ENCODE assay signal across 1 cellular context in the genomic region with DNA sequence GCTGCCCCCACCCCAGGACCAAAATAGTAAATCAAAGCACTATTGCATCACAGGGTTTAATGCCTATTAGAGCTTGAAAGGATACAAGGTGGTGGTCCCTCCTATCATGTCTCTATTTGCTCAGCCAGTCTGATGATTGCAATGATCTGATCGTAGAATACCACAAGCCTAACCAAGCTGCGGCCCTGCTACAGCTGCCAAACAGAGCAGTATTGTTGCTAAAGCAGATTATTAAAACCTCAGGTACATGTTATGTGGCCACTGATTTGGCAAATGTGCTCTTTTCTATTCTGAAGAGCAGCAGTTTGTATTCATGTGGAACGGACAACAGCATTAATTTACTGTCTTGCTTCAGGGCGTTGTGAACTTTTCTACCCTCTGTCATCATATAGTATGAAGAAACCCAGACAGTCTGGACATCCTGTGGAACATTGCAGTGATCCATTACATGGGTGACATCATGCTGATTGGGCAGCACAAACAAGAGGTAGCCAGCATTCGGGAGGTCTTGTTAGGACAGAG.
TF ChIP-seq lines count a peak whose summit lies in the region.

No MANE protein-coding gene starts in this region.

TF ChIP-seq in GM23338, 12 proteins besides CTCF, POLR2A, EP300 and RAD21 (continued from another document):
- TF ChIP-seq, protein P1, sequence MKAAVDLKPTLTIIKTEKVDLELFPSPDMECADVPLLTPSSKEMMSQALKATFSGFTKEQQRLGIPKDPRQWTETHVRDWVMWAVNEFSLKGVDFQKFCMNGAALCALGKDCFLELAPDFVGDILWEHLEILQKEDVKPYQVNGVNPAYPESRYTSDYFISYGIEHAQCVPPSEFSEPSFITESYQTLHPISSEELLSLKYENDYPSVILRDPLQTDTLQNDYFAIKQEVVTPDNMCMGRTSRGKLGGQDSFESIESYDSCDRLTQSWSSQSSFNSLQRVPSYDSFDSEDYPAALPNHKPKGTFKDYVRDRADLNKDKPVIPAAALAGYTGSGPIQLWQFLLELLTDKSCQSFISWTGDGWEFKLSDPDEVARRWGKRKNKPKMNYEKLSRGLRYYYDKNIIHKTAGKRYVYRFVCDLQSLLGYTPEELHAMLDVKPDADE (IDR thresholded peaks at IDR 0.05) = no peak
- TF ChIP-seq NANOG (IDR thresholded peaks at IDR 0.05; ENCODE audit: borderline replicate concordance) = no peak
- TF ChIP-seq, protein P2, sequence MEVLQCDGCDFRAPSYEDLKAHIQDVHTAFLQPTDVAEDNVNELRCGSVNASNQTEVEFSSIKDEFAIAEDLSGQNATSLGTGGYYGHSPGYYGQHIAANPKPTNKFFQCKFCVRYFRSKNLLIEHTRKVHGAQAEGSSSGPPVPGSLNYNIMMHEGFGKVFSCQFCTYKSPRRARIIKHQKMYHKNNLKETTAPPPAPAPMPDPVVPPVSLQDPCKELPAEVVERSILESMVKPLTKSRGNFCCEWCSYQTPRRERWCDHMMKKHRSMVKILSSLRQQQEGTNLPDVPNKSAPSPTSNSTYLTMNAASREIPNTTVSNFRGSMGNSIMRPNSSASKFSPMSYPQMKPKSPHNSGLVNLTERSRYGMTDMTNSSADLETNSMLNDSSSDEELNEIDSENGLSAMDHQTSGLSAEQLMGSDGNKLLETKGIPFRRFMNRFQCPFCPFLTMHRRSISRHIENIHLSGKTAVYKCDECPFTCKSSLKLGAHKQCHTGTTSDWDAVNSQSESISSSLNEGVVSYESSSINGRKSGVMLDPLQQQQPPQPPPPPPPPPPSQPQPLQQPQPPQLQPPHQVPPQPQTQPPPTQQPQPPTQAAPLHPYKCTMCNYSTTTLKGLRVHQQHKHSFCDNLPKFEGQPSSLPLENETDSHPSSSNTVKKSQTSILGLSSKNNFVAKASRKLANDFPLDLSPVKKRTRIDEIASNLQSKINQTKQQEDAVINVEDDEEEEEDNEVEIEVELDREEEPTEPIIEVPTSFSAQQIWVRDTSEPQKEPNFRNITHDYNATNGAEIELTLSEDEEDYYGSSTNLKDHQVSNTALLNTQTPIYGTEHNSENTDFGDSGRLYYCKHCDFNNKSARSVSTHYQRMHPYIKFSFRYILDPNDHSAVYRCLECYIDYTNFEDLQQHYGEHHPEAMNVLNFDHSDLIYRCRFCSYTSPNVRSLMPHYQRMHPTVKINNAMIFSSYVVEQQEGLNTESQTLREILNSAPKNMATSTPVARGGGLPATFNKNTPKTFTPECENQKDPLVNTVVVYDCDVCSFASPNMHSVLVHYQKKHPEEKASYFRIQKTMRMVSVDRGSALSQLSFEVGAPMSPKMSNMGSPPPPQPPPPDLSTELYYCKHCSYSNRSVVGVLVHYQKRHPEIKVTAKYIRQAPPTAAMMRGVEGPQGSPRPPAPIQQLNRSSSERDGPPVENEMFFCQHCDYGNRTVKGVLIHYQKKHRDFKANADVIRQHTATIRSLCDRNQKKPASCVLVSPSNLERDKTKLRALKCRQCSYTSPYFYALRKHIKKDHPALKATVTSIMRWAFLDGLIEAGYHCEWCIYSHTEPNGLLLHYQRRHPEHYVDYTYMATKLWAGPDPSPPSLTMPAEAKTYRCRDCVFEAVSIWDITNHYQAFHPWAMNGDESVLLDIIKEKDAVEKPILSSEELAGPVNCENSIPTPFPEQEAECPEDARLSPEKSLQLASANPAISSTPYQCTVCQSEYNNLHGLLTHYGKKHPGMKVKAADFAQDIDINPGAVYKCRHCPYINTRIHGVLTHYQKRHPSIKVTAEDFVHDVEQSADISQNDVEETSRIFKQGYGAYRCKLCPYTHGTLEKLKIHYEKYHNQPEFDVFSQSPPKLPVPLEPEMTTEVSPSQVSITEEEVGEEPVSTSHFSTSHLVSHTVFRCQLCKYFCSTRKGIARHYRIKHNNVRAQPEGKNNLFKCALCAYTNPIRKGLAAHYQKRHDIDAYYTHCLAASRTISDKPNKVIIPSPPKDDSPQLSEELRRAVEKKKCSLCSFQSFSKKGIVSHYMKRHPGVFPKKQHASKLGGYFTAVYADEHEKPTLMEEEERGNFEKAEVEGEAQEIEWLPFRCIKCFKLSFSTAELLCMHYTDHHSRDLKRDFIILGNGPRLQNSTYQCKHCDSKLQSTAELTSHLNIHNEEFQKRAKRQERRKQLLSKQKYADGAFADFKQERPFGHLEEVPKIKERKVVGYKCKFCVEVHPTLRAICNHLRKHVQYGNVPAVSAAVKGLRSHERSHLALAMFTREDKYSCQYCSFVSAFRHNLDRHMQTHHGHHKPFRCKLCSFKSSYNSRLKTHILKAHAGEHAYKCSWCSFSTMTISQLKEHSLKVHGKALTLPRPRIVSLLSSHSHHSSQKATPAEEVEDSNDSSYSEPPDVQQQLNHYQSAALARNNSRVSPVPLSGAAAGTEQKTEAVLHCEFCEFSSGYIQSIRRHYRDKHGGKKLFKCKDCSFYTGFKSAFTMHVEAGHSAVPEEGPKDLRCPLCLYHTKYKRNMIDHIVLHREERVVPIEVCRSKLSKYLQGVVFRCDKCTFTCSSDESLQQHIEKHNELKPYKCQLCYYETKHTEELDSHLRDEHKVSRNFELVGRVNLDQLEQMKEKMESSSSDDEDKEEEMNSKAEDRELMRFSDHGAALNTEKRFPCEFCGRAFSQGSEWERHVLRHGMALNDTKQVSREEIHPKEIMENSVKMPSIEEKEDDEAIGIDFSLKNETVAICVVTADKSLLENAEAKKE (CRISPR knock-in tag; IDR thresholded peaks at IDR 0.05) = no peak
- TF ChIP-seq STAT1 (IDR thresholded peaks at IDR 0.05; ENCODE audit: unreplicated experiment) = no peak
- TF ChIP-seq JUNB (IDR thresholded peaks at IDR 0.05; ENCODE audit: unreplicated experiment) = no peak
- no peak for TF ChIP-seq EZH2 (IDR thresholded peaks at IDR 0.05; ENCODE audit: low read depth, unreplicated experiment)
- TF ChIP-seq, protein P3, sequence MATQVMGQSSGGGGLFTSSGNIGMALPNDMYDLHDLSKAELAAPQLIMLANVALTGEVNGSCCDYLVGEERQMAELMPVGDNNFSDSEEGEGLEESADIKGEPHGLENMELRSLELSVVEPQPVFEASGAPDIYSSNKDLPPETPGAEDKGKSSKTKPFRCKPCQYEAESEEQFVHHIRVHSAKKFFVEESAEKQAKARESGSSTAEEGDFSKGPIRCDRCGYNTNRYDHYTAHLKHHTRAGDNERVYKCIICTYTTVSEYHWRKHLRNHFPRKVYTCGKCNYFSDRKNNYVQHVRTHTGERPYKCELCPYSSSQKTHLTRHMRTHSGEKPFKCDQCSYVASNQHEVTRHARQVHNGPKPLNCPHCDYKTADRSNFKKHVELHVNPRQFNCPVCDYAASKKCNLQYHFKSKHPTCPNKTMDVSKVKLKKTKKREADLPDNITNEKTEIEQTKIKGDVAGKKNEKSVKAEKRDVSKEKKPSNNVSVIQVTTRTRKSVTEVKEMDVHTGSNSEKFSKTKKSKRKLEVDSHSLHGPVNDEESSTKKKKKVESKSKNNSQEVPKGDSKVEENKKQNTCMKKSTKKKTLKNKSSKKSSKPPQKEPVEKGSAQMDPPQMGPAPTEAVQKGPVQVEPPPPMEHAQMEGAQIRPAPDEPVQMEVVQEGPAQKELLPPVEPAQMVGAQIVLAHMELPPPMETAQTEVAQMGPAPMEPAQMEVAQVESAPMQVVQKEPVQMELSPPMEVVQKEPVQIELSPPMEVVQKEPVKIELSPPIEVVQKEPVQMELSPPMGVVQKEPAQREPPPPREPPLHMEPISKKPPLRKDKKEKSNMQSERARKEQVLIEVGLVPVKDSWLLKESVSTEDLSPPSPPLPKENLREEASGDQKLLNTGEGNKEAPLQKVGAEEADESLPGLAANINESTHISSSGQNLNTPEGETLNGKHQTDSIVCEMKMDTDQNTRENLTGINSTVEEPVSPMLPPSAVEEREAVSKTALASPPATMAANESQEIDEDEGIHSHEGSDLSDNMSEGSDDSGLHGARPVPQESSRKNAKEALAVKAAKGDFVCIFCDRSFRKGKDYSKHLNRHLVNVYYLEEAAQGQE (IDR thresholded peaks at IDR 0.05; ENCODE audit: unreplicated experiment) = no peak
- TF ChIP-seq ZNF114 (CRISPR knock-in tag; IDR thresholded peaks at IDR 0.05) = no peak
- no peak for TF ChIP-seq EZH2phosphoT487 (IDR thresholded peaks at IDR 0.05; ENCODE audit: unreplicated experiment)
- TF ChIP-seq POLR2AphosphoS5 (IDR thresholded peaks at IDR 0.05; ENCODE audit: low read depth) = no peak
- no peak for TF ChIP-seq CREB1 (CRISPR knock-in tag; IDR thresholded peaks at IDR 0.05; ENCODE audit: low read depth)
